ENCODE assay signal across 18 cellular contexts in genomic region chr2:6196461-6196860, GRCh38.
"Had no signal": no experiment of that assay in that cellular context is flagged by ENCODE, and none has a peak within 500 bp of the region (broad histone marks: within the 10 kb centered on the region; RNA-seq: fewer than 3 reads in every experiment).

No MANE protein-coding gene starts in this region.

- H3K4me1 Mint-ChIP-seq: endodermal cell; naive thymus-derived CD4-positive, alpha-beta T cell; nephron progenitor cell; stimulated activated memory B cell treated with anti-CD40 and anti-IgM and Interleukin-4, amounts not matched to agents 10 μg/mL and 1 μg/mL and 100 μg/mL, for 72 hours had no signal

- H3K36me3 ChIP-seq: colonic mucosa, spleen, tibial artery had no signal

- H3K9me3 ChIP-seq: colonic mucosa had no signal

- H3K27ac Mint-ChIP-seq: endodermal cell; naive thymus-derived CD4-positive, alpha-beta T cell; nephron progenitor cell; stimulated activated memory B cell treated with anti-CD40 and anti-IgM and Interleukin-4, amounts not matched to agents 10 μg/mL and 1 μg/mL and 100 μg/mL, for 72 hours; stimulated activated naive CD8-positive, alpha-beta T cell treated with anti-CD3 and anti-CD28 coated beads, Interleukin-15, Interleukin-2, amounts not matched to agents 100 ng/mL and 50 ng/mL, for 24 hours had no signal

- H3K4me3 Mint-ChIP-seq: endodermal cell; naive thymus-derived CD4-positive, alpha-beta T cell; nephron progenitor cell; stimulated activated memory B cell treated with anti-CD40 and anti-IgM and Interleukin-4, amounts not matched to agents 10 μg/mL and 1 μg/mL and 100 μg/mL, for 72 hours; stimulated activated naive CD8-positive, alpha-beta T cell treated with anti-CD3 and anti-CD28 coated beads, Interleukin-15, Interleukin-2, amounts not matched to agents 100 ng/mL and 50 ng/mL, for 24 hours had no signal

- H3K27me3 ChIP-seq: colonic mucosa, spleen, tibial artery had no signal

- H3K27ac ChIP-seq: colonic mucosa, spleen, tibial artery had no signal

- H3K4me3 ChIP-seq: colonic mucosa, spleen, tibial artery had no signal

- H3K27me3 Mint-ChIP-seq: naive thymus-derived CD4-positive, alpha-beta T cell; stimulated activated memory B cell treated with anti-CD40 and anti-IgM and Interleukin-4, amounts not matched to agents 10 μg/mL and 1 μg/mL and 100 μg/mL, for 72 hours; stimulated activated naive CD8-positive, alpha-beta T cell treated with anti-CD3 and anti-CD28 coated beads, Interleukin-15, Interleukin-2, amounts not matched to agents 100 ng/mL and 50 ng/mL, for 24 hours had no signal

- ATAC-seq: naive thymus-derived CD4-positive, alpha-beta T cell; sciatic nerve; stimulated activated memory B cell treated with anti-CD40 and anti-IgM and Interleukin-4, amounts not matched to agents 10 μg/mL and 1 μg/mL and 100 μg/mL, for 72 hours had no signal

- H3K36me3 Mint-ChIP-seq: naive thymus-derived CD4-positive, alpha-beta T cell; stimulated activated memory B cell treated with anti-CD40 and anti-IgM and Interleukin-4, amounts not matched to agents 10 μg/mL and 1 μg/mL and 100 μg/mL, for 72 hours had no signal

- H3K4me1 ChIP-seq: colonic mucosa, spleen, tibial artery had no signal

- DNase-seq: colonic mucosa; dermis blood vessel endothelial cell; endodermal cell; erythroblast; foreskin melanocyte; head of caudate nucleus; hippocampal formation; naive thymus-derived CD4-positive, alpha-beta T cell; nephron progenitor cell; posterior cingulate gyrus; spleen; stimulated activated CD4-positive, alpha-beta T cell treated with anti-CD3 and anti-CD28 coated beads, Interleukin-15, amount 100 ng/mL, for 24 hours; stimulated activated CD4-positive, alpha-beta T cell treated with anti-CD3 and anti-CD28 coated beads, Interleukin-1b, Interleukin-23, amount 100 ng/mL, for 48 hours; stimulated activated CD4-positive, alpha-beta T cell treated with anti-CD3 and anti-CD28 coated beads, Interleukin-4, amount 100 ng/mL, for 24 hours; tibial artery had no signal
